Comparison of ENCODE assay signal across 28 cellular contexts in the genomic region with DNA sequence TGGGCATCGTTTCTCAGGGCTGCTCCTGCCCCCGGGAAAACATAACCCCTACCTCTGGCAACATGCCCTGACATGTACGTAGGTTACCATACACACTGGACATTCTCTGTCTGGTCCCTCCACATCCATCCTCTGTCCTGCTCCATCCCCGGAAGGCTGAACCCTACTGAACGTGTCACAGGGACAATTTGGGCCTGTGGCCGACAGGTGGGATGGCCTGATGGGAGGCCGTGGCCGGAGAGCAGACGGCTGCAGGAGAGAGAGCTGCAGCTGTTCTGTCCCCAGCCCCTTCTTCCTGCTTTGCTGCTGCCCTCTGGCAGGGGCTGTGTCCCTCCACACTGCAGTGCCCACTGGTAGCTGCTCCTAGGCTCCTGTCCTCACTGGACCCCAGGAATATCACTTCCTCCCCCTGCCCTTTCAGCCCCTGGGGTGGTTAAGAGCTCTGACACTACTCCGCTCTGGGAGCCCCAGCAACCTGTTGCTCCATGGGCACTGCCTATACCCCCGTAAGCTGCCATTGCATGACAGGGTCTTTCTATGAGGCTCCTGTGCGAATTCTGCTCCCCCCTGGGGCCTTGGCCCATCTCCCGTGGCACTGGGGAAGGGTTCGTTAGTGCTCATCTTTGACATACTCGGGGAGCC.
A peak's percentile ranks its signal among the peaks of the same experiment; 100 is the strongest.
DNase-seq lines count a peak whose midpoint lies in the region; ATAC-seq and TF ChIP-seq lines count a peak whose summit lies in the region.
"Had no signal": no experiment of that assay in that cellular context is flagged by ENCODE, and none has a peak within 500 bp of the region (broad histone marks: within the 10 kb centered on the region; RNA-seq: fewer than 3 reads in every experiment).

No MANE protein-coding gene starts in this region.

- TF ChIP-seq CTCF in RWPE1 (conservative IDR thresholded peaks at IDR 0.05; ENCODE audit: low read depth): no peak
- TF ChIP-seq CTCF in endothelial cell (IDR thresholded peaks at IDR 0.05; ENCODE audit: unreplicated experiment): no peak

- no peak for DNase-seq in activated naive CD4-positive, alpha-beta T cell treated with anti-CD3 and anti-CD28 coated beads, Interleukin-2, amount 10 ng/mL, durations not matched to agents 7 days and 5 days
- DNase-seq in activated naive CD4-positive, alpha-beta T cell treated with Interleukin-2 at 50 U/mL for 16 hours: no peak
- DNase-seq in RWPE1 (ENCODE audit: low spot score) (no peak), neuronal stem cell (ENCODE audit: low spot score) (no peak), GM19240 (ENCODE audit: insufficient read length, low spot score) (no peak), endothelial cell (ENCODE audit: low spot score) (no peak)
- DNase-seq in activated naive CD4-positive, alpha-beta T cell treated with anti-CD3 and anti-CD28 coated beads, Interleukin-2, amount 50 U/mL, for 72 hours (ENCODE audit: low spot score in 2 of 2): no peak
- DNase-seq in stimulated activated CD4-positive, alpha-beta T cell treated with anti-CD3 and anti-CD28 coated beads, Interleukin-2, amount 100 ng/mL, for 48 hours: no peak
- DNase-seq: activated CD4-positive, alpha-beta T cell treated with anti-CD3 and anti-CD28 coated beads for 36 hours; body of pancreas; foreskin keratinocyte; HCEC 1CT; heart left ventricle; islet precursor cell; Kasumi-1; left ventricle myocardium inferior; NCI-H1417 treated with DMSO at 0.1 percent for 48 hours; NCI-H2081; NCI-H2227 treated with DMSO at 0.1 percent for 48 hours; NCI-H526; psoas muscle; stimulated activated CD4-positive, alpha-beta T cell treated with anti-CD3 and anti-CD28 coated beads, Interleukin-4, amount 100 ng/mL, for 4 hours; substantia nigra; upper lobe of left lung had no signal

- CTCF ChIA-PET in activated naive CD4-positive, alpha-beta T cell treated with anti-CD3 and anti-CD28 coated beads, Interleukin-2, amount 10 ng/mL, durations not matched to agents 7 days and 5 days (lab: Charles Lee): no interaction called here
- CTCF ChIA-PET in RWPE1 (lab: Yijun Ruan, JAX): no interaction called here

- H3K36me3 Mint-ChIP-seq in activated naive CD4-positive, alpha-beta T cell treated with anti-CD3 and anti-CD28 coated beads, Interleukin-2, amount 10 ng/mL, durations not matched to agents 7 days and 5 days: peaks cover 1% of the 10 kb centered on the region
- peaks cover 0 to 8% of the 10 kb centered on the region in 2 donors for H3K36me3 Mint-ChIP-seq in activated naive CD4-positive, alpha-beta T cell treated with anti-CD3 and anti-CD28 coated beads, Interleukin-2, amount 50 U/mL, for 72 hours
- H3K36me3 Mint-ChIP-seq in endothelial cell (ENCODE audit: low read depth, unreplicated experiment): peaks cover 6% of the 10 kb centered on the region

- H2BK5ac ChIP-seq in neuronal stem cell (ENCODE audit: low read length): peak overlapping the region; percentile 44

- H2BK15ac ChIP-seq in neuronal stem cell (ENCODE audit: low read length): no peak overlapping the region

- peak overlapping the region; percentile 76 for H2AK5ac ChIP-seq in neuronal stem cell (ENCODE audit: low read depth, low read length)

- H4K91ac ChIP-seq in neuronal stem cell (ENCODE audit: low read depth, low read length, poor library complexity): no peak overlapping the region

- no peak overlapping the region for H3K4me3 Mint-ChIP-seq in activated naive CD4-positive, alpha-beta T cell treated with anti-CD3 and anti-CD28 coated beads, Interleukin-2, amount 10 ng/mL, durations not matched to agents 7 days and 5 days
- H3K4me3 Mint-ChIP-seq in endothelial cell (ENCODE audit: unreplicated experiment): no peak overlapping the region
- H3K4me3 Mint-ChIP-seq: activated CD4-positive, alpha-beta T cell treated with anti-CD3 and anti-CD28 coated beads for 36 hours; dendritic cell treated with granulocyte-macrophage colony-stimulating factor and Interleukin-4, amounts not matched to agents 40 ng/mL and 50 ng/mL, for 4 days had no signal

- no peaks in the 10 kb centered on the region for H3K27me3 Mint-ChIP-seq in activated naive CD4-positive, alpha-beta T cell treated with anti-CD3 and anti-CD28 coated beads, Interleukin-2, amount 10 ng/mL, durations not matched to agents 7 days and 5 days
- H3K27me3 Mint-ChIP-seq in endothelial cell (ENCODE audit: unreplicated experiment): peaks cover 1% of the 10 kb centered on the region
- H3K27me3 Mint-ChIP-seq: activated CD4-positive, alpha-beta T cell treated with anti-CD3 and anti-CD28 coated beads for 36 hours; dendritic cell treated with granulocyte-macrophage colony-stimulating factor and Interleukin-4, amounts not matched to agents 40 ng/mL and 50 ng/mL, for 4 days had no signal

- H3K79me1 ChIP-seq in neuronal stem cell (ENCODE audit: low read depth, low read length): no peaks in the 10 kb centered on the region

- H3K36me3 ChIP-seq in neuronal stem cell (replicated peaks in 1 of 2; ENCODE audit: control insufficient read depth in 2 of 2, insufficient read depth in 2 of 2, low read length in 2 of 2): peaks cover 0 to 12% of the 10 kb centered on the region in 2 donors

- WGBS in neuronal stem cell (ENCODE audit: extremely low coverage in 2 of 2, insufficient read length in 2 of 2, insufficient replicate concordance in 1 of 2), 2 donors: no CpG with 5 or more reads among the region's 15 CpGs

- H3K18ac ChIP-seq in neuronal stem cell (ENCODE audit: low read length): peak overlapping the region; percentile 66

- peak overlapping the region; percentile 42 for H3K27ac Mint-ChIP-seq in activated naive CD4-positive, alpha-beta T cell treated with anti-CD3 and anti-CD28 coated beads, Interleukin-2, amount 10 ng/mL, durations not matched to agents 7 days and 5 days
- peak overlapping the region; percentile 87 to 88 for H3K27ac Mint-ChIP-seq in activated naive CD4-positive, alpha-beta T cell treated with anti-CD3 and anti-CD28 coated beads, Interleukin-2, amount 50 U/mL, for 72 hours
- no peak overlapping the region for H3K27ac Mint-ChIP-seq in endothelial cell (ENCODE audit: unreplicated experiment)
- H3K27ac Mint-ChIP-seq: activated CD4-positive, alpha-beta T cell treated with anti-CD3 and anti-CD28 coated beads for 36 hours; dendritic cell treated with granulocyte-macrophage colony-stimulating factor and Interleukin-4, amounts not matched to agents 40 ng/mL and 50 ng/mL, for 4 days had no signal

- H3K4ac ChIP-seq in neuronal stem cell (ENCODE audit: low read length): peak overlapping the region; percentile 19

- no peak overlapping the region for H2BK120ac ChIP-seq in neuronal stem cell (ENCODE audit: low read depth, low read length)

- H3K27me3 ChIP-seq in neuronal stem cell (ENCODE audit: control insufficient read depth in 3 of 3, insufficient read depth in 3 of 3, low read depth in 1 of 3, low read length in 3 of 3): no peaks in the 10 kb centered on the region
- H3K27me3 ChIP-seq: BLaER1 treated with 17β-estradiol and CSF1 and Interleukin-3, amounts not matched to agents 10 nM and 100 nM; body of pancreas; esophagus muscularis mucosa; foreskin keratinocyte; heart left ventricle; upper lobe of left lung had no signal

- POLR2A ChIA-PET in RWPE1 (lab: Yijun Ruan, JAX; ENCODE audit: low non-redundant PET): no interaction called here

- peaks cover 3% of the 10 kb centered on the region for H3K4me1 Mint-ChIP-seq in activated naive CD4-positive, alpha-beta T cell treated with anti-CD3 and anti-CD28 coated beads, Interleukin-2, amount 10 ng/mL, durations not matched to agents 7 days and 5 days
- H3K4me1 Mint-ChIP-seq in endothelial cell (ENCODE audit: unreplicated experiment): peaks cover 3% of the 10 kb centered on the region
- H3K4me1 Mint-ChIP-seq: activated CD4-positive, alpha-beta T cell treated with anti-CD3 and anti-CD28 coated beads for 36 hours had no signal

- H3K4me2 ChIP-seq in neuronal stem cell (ENCODE audit: insufficient read depth, low read length, poor library complexity, severe bottlenecking): no peak overlapping the region
- H3K4me2 ChIP-seq: BLaER1 treated with 17β-estradiol and CSF1 and Interleukin-3, amounts not matched to agents 10 nM and 100 nM had no signal

- H3K27ac ChIP-seq in RWPE1 (peak overlapping the region; percentile 24; the same call in 1 of the 2 replicates), neuronal stem cell (replicated peaks; ENCODE audit: low read length) (no peak overlapping the region)
- H3K27ac ChIP-seq: body of pancreas, esophagus muscularis mucosa, foreskin keratinocyte, heart left ventricle, left ventricle myocardium inferior, psoas muscle, SK-N-MC, upper lobe of left lung had no signal

- no peak overlapping the region for H3K23ac ChIP-seq in neuronal stem cell (ENCODE audit: low read depth, low read length, poor library complexity)

- H3K4me1 ChIP-seq in neuronal stem cell (ENCODE audit: control insufficient read depth in 2 of 2, insufficient read depth in 1 of 2, low read depth in 1 of 2, low read length in 2 of 2): peaks cover 10 to 19% of the 10 kb centered on the region in 2 donors
- H3K4me1 ChIP-seq: body of pancreas, esophagus muscularis mucosa, foreskin keratinocyte, heart left ventricle, psoas muscle, upper lobe of left lung had no signal

- H2BK12ac ChIP-seq in neuronal stem cell (ENCODE audit: low read length): peak overlapping the region; percentile 12

- no peak overlapping the region for H2AFZ ChIP-seq in neuronal stem cell (ENCODE audit: low read length)

- no peak overlapping the region for H3K4me3 ChIP-seq in neuronal stem cell (ENCODE audit: low read length in 2 of 2)
- H3K4me3 ChIP-seq: BLaER1 treated with 17β-estradiol and CSF1 and Interleukin-3, amounts not matched to agents 10 nM and 100 nM; body of pancreas; esophagus muscularis mucosa; heart left ventricle; left ventricle myocardium inferior; psoas muscle; SK-N-MC; upper lobe of left lung had no signal

- ATAC-seq in activated naive CD4-positive, alpha-beta T cell treated with anti-CD3 and anti-CD28 coated beads, Interleukin-2, amount 50 U/mL, for 72 hours: no peak
- ATAC-seq: activated CD4-positive, alpha-beta T cell treated with anti-CD3 and anti-CD28 coated beads for 36 hours; body of pancreas; foreskin keratinocyte; heart left ventricle; psoas muscle had no signal

- H3K9ac ChIP-seq in neuronal stem cell (ENCODE audit: low read depth, low read length, poor library complexity): no peak overlapping the region
- H3K9ac ChIP-seq: BLaER1 treated with 17β-estradiol and CSF1 and Interleukin-3, amounts not matched to agents 10 nM and 100 nM had no signal

- peak overlapping the region; percentile 14 for H3K14ac ChIP-seq in neuronal stem cell (ENCODE audit: low read length)

- no peaks in the 10 kb centered on the region for H3K9me3 Mint-ChIP-seq in activated naive CD4-positive, alpha-beta T cell treated with anti-CD3 and anti-CD28 coated beads, Interleukin-2, amount 10 ng/mL, durations not matched to agents 7 days and 5 days
- H3K9me3 Mint-ChIP-seq in activated naive CD4-positive, alpha-beta T cell treated with anti-CD3 and anti-CD28 coated beads, Interleukin-2, amount 50 U/mL, for 72 hours: no peaks in the 10 kb centered on the region
- H3K9me3 Mint-ChIP-seq in endothelial cell (ENCODE audit: unreplicated experiment): no peaks in the 10 kb centered on the region
- H3K9me3 Mint-ChIP-seq: dendritic cell treated with granulocyte-macrophage colony-stimulating factor and Interleukin-4, amounts not matched to agents 40 ng/mL and 50 ng/mL, for 4 days had no signal

- no peak overlapping the region for H4K8ac ChIP-seq in neuronal stem cell (ENCODE audit: low read depth, low read length)

- H3K9me3 ChIP-seq in neuronal stem cell (replicated peaks in 1 of 2; ENCODE audit: control insufficient read depth in 2 of 2, insufficient read depth in 1 of 2, low read depth in 1 of 2, low read length in 2 of 2): no peaks in the 10 kb centered on the region
- H3K9me3 ChIP-seq: BLaER1 treated with 17β-estradiol and CSF1 and Interleukin-3, amounts not matched to agents 10 nM and 100 nM; body of pancreas; esophagus muscularis mucosa; heart left ventricle; left ventricle myocardium inferior; psoas muscle; upper lobe of left lung had no signal
